In the genomic region with DNA sequence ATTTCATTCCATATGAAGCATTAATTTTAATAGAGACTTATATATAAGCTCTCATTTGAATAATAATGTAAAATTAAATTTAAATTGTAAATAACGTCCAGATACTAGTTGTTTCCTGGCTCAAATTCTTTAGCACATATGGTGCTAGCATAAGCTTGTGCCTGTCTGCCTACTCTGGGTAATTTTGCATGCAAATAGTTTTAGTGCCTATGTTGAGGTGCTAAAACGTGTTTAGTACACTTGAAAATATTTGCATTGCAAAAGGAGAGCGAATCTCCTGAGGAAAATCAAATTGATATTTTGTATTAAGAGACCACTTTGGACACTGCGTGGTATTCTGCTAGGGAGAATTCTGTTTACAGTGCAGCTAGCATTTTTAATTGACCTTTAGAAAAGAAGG, we compare ENCODE assay signal across 14 cellular contexts.
"Had no signal": no experiment of that assay in that cellular context is flagged by ENCODE, and none has a peak within 500 bp of the region (broad histone marks: within the 10 kb centered on the region; RNA-seq: fewer than 3 reads in every experiment).

No MANE protein-coding gene starts in this region.

- H3K4me1 Mint-ChIP-seq: activated CD4-positive, alpha-beta T cell treated with anti-CD3 and anti-CD28 coated beads, Interleukin-2, amount 10 ng/mL, durations not matched to agents 24 days and 14 days; activated naive CD8-positive, alpha-beta T cell treated with anti-CD3 and anti-CD28 coated beads for 36 hours; naive thymus-derived CD4-positive, alpha-beta T cell had no signal

- DNase-seq: activated CD4-positive, alpha-beta T cell treated with anti-CD3 and anti-CD28 coated beads, Interleukin-2, amount 10 ng/mL, durations not matched to agents 24 days and 14 days; activated CD4-positive, CD25-positive, alpha-beta regulatory T cell; activated gamma-delta T cell treated with Interleukin-2 at 50 U/mL for 16 hours; activated naive CD8-positive, alpha-beta T cell treated with anti-CD3 and anti-CD28 coated beads for 36 hours; brain microvascular endothelial cell; kidney; left lung; mucosa of descending colon; naive thymus-derived CD4-positive, alpha-beta T cell; pancreas; stimulated activated CD4-positive, alpha-beta T cell treated with anti-CD3 and anti-CD28 coated beads, Interleukin-12 subunit alpha, Interleukin-12 subunit beta, amount 100 ng/mL, for 4 hours; stimulated activated CD4-positive, alpha-beta T cell treated with anti-CD3 and anti-CD28 coated beads, Interleukin-2, amount 100 ng/mL, for 24 hours; T-helper 17 cell; tibial artery had no signal

- H3K9me3 Mint-ChIP-seq: activated CD4-positive, alpha-beta T cell treated with anti-CD3 and anti-CD28 coated beads, Interleukin-2, amount 10 ng/mL, durations not matched to agents 24 days and 14 days had no signal

- H3K27ac ChIP-seq: brain microvascular endothelial cell, left lung, pancreas, tibial artery had no signal

- ATAC-seq: left lung; mucosa of descending colon; naive thymus-derived CD4-positive, alpha-beta T cell; pancreas; T-helper 17 cell had no signal

- H3K27me3 Mint-ChIP-seq: activated CD4-positive, alpha-beta T cell treated with anti-CD3 and anti-CD28 coated beads, Interleukin-2, amount 10 ng/mL, durations not matched to agents 24 days and 14 days; activated naive CD8-positive, alpha-beta T cell treated with anti-CD3 and anti-CD28 coated beads for 36 hours; naive thymus-derived CD4-positive, alpha-beta T cell had no signal

- H3K27ac Mint-ChIP-seq: activated CD4-positive, alpha-beta T cell treated with anti-CD3 and anti-CD28 coated beads, Interleukin-2, amount 10 ng/mL, durations not matched to agents 24 days and 14 days; activated naive CD8-positive, alpha-beta T cell treated with anti-CD3 and anti-CD28 coated beads for 36 hours; naive thymus-derived CD4-positive, alpha-beta T cell; T-helper 17 cell had no signal

- H3K4me3 Mint-ChIP-seq: activated CD4-positive, alpha-beta T cell treated with anti-CD3 and anti-CD28 coated beads, Interleukin-2, amount 10 ng/mL, durations not matched to agents 24 days and 14 days; activated naive CD8-positive, alpha-beta T cell treated with anti-CD3 and anti-CD28 coated beads for 36 hours; naive thymus-derived CD4-positive, alpha-beta T cell; T-helper 17 cell had no signal

- H3K36me3 Mint-ChIP-seq: activated naive CD8-positive, alpha-beta T cell treated with anti-CD3 and anti-CD28 coated beads for 36 hours; naive thymus-derived CD4-positive, alpha-beta T cell had no signal
